ENCODE assay signal across 8 cellular contexts in the genomic region with DNA sequence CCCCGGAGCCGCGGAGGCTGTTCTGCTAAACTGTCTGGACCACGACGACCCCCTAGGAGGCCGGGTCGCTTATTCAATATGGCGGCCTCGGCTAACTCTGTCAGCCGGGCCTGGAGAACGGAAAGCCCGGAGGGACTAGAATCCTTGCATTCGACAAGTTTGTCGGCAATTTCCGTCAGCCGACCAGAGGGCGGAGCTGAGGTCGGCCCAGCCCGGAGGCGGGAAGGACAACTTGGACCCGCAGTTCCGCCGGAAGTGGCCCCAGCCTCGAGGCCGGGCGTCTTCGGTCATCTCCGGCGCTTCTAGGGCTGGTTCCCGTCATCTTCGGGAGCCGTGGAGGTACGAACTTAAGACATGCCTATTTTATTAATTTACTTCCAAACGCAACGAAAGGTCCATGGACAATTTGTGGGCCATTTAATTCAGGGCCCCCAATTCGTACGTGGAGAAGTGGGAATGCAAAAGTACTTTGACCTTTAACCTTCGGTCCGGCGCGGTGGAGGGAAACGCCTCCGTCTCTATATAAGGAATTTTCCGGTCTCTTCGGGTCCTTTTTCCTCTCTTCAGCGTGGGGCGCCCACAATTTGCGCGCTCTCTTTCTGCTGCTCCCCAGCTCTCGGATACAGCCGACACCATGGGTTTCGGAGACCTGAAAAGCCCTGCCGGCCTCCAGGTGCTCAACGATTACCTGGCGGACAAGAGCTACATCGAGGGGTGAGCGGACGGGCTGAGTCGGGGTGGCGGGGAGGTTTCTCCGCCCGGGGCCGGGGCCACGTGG. TPM values are rescaled to one million over a fixed set of nuclear protein-coding genes. Genes with fewer than 3 reads are reported as not detected.
A peak's percentile ranks its signal among the peaks of the same experiment; 100 is the strongest.
DNase-seq lines count a peak whose midpoint lies in the region; TF ChIP-seq lines count a peak whose summit lies in the region.

A gene (plus strand): TSS at position 550 of the 778 bp plus-strand sequence. CDS start 85 bp downstream, at position 635.
A gene (minus strand): TSS at position 99 of the 778 bp plus-strand sequence. CDS start 5,766 bp downstream, outside the sequence.

- H3K27ac Mint-ChIP-seq in activated naive CD4-positive, alpha-beta T cell treated with anti-CD3 and anti-CD28 coated beads for 36 hours: peak within 1 kb of the TSS; percentile 97

- H2AFZ ChIP-seq in neuron (ENCODE audit: low read depth, low read length): peak within 1 kb of the TSS; percentile 78

- H3K4me1 Mint-ChIP-seq in activated naive CD4-positive, alpha-beta T cell treated with anti-CD3 and anti-CD28 coated beads for 36 hours (ENCODE audit: low read depth): peaks cover 50% of the 10 kb centered on the region

- H3K4me3 ChIP-seq in HFF-Myc (replicated peaks; ENCODE audit: low read depth, low read length) (peak within 1 kb of the TSS; percentile 95), neuron (ENCODE audit: low read length) (peak within 1 kb of the TSS; percentile 65), subcutaneous abdominal adipose tissue (ENCODE audit: low read depth in 1 of 5, low read length in 5 of 5) (peak within 1 kb of the TSS; percentile 89 to 99 (median 97))

- H3K9me3 ChIP-seq in neuron (ENCODE audit: low read length): no peaks in the 10 kb centered on the region
- no peaks in the 10 kb centered on the region for H3K9me3 ChIP-seq in subcutaneous abdominal adipose tissue (ENCODE audit: control insufficient read depth in 5 of 5, low read length in 5 of 5)

- H3K27me3 ChIP-seq in neuron (ENCODE audit: insufficient read depth, low read length) (no peaks in the 10 kb centered on the region), subcutaneous abdominal adipose tissue (ENCODE audit: control insufficient read depth in 5 of 5, insufficient read depth in 4 of 5, low read length in 5 of 5) (no peaks in the 10 kb centered on the region)

- intact Hi-C loops in activated naive CD4-positive, alpha-beta T cell treated with anti-CD3 and anti-CD28 coated beads for 36 hours (cut with micrococcal nuclease): loop anchor here (1.0 to 5.0 kb wide), 10 partner anchors 73 to 1552 kb away; a partner anchor contains a TSS

- H3K36me3 ChIP-seq in neuron (ENCODE audit: insufficient read depth, low read length) (peaks cover 37% of the 10 kb centered on the region), subcutaneous abdominal adipose tissue (ENCODE audit: control insufficient read depth in 5 of 5, insufficient read depth in 5 of 5, low read length in 5 of 5) (peaks cover 15 to 27% (median 25%) of the 10 kb centered on the region in 5 donors)

- peak; percentile 98 for DNase-seq in GM03348 (ENCODE audit: low spot score)
- peak; percentile 94 for DNase-seq in HFF-Myc (ENCODE audit: extremely low read depth, low read depth)
- peak; percentile 98 for DNase-seq in NAMALWA (ENCODE audit: low spot score)
- DNase-seq in SK-N-DZ (ENCODE audit: low spot score): peak; percentile 98
- DNase-seq in activated naive CD4-positive, alpha-beta T cell treated with anti-CD3 and anti-CD28 coated beads for 36 hours: peak; percentile 98
- DNase-seq in foreskin melanocyte: peak; percentile 98

- CTCF ChIA-PET in activated naive CD4-positive, alpha-beta T cell treated with anti-CD3 and anti-CD28 coated beads for 36 hours (lab: Charles Lee): interaction anchor here (0.6 to 0.7 kb wide), 2 partner anchors 48 to 74 kb away, joined by 3 to 4 read pairs; a partner anchor contains a TSS

- no peaks in the 10 kb centered on the region for H3K27me3 Mint-ChIP-seq in activated naive CD4-positive, alpha-beta T cell treated with anti-CD3 and anti-CD28 coated beads for 36 hours (ENCODE audit: low read depth)

- peaks cover 12% of the 10 kb centered on the region for H3K4me1 ChIP-seq in neuron (ENCODE audit: insufficient read depth, low read length)
- H3K4me1 ChIP-seq in subcutaneous abdominal adipose tissue (ENCODE audit: control insufficient read depth in 5 of 5, insufficient read depth in 5 of 5, low read length in 5 of 5): peaks cover 1 to 38% (median 32%) of the 10 kb centered on the region in 5 donors

- no peaks in the 10 kb centered on the region for H3K9me3 Mint-ChIP-seq in activated naive CD4-positive, alpha-beta T cell treated with anti-CD3 and anti-CD28 coated beads for 36 hours

- peak within 1 kb of the TSS; percentile 96 for H3K4me3 Mint-ChIP-seq in activated naive CD4-positive, alpha-beta T cell treated with anti-CD3 and anti-CD28 coated beads for 36 hours

- peak within 1 kb of the TSS; percentile 79 to 100 (median 98) for H3K9ac ChIP-seq in subcutaneous abdominal adipose tissue (ENCODE audit: low read length in 5 of 5)

- H3K36me3 Mint-ChIP-seq in activated naive CD4-positive, alpha-beta T cell treated with anti-CD3 and anti-CD28 coated beads for 36 hours (ENCODE audit: low read depth): peaks cover 48% of the 10 kb centered on the region

- H3K27ac ChIP-seq in subcutaneous abdominal adipose tissue (ENCODE audit: low read depth, low read length): peak within 1 kb of the TSS; percentile 95

- TF ChIP-seq CTCF in HFF-Myc (IDR thresholded peaks at IDR 0.05; ENCODE audit: low read depth, low read length, missing control alignments): no peak

RNA-seq across cellular contexts. Expression of the first gene that starts in this region (rescaled TPM):
- polyA plus RNA-seq in SK-N-DZ (2014; cell fraction: cytosol; rRNA removed): 1,477 and 1,936 TPM in 2 replicates
- 863 and 878 TPM in 2 replicates for polyA plus RNA-seq in SK-N-DZ (2014; cell fraction: nucleus; rRNA removed)
- 1,000 to 10,000 TPM; 1,328 to 1,373 TPM for total RNA-seq in activated naive CD4-positive, alpha-beta T cell treated with anti-CD3 and anti-CD28 coated beads for 36 hours

RNA-seq across cellular contexts. Expression of the second gene that starts in this region (rescaled TPM):
- 126 and 130 TPM in 2 replicates for polyA plus RNA-seq in SK-N-DZ (2014; cell fraction: cytosol; rRNA removed)
- polyA plus RNA-seq in SK-N-DZ (2014; cell fraction: nucleus; rRNA removed): 61.9 and 90.4 TPM in 2 replicates
- 10 to 100 TPM; 81.1 to 83.3 TPM for total RNA-seq in activated naive CD4-positive, alpha-beta T cell treated with anti-CD3 and anti-CD28 coated beads for 36 hours

Comparison
In these comparisons a context has a peak if more than half of its experiments do, and no peak if none do; other contexts are left out.
1. Peak in every context shown above with its lines: DNase-seq, H3K4me3 ChIP-seq and H3K27ac ChIP-seq.